1 cellular context compared by ENCODE assay signal in the genomic region with DNA sequence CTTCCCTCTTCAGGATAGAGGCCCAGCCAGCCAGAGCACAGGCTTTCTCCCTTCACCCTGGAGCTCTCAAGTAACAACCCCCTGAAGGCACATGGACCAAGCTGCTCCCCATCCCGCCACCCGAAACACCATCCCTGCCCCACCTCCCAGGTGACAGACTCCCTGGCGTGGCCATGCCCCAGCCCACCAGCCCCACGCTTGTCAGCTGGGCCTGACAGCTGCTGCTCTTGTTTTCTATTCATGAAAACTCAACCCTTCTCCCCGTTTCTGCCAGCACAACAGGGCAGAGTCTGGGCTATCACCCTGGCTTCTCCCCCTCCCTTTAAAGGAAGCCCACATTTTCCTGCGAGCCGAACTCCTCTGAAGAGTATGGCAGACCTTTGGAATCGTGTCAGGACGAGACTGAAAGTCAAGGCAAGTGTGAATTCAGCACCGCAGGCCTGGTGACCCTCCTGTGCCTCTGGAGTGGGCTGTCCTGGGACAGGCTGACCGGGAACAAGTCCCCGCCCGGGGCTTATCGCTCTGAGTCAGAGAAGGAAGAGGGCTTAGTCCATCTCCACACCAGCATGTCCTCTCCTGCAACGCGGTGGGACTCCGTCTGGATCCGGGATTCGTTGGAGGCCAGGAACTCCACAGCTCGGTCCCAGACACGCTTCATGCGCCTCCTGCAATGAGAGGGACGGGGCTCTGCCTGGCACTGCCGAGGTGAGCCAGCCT.
TF ChIP-seq lines count a peak whose summit lies in the region.

No MANE protein-coding gene starts in this region.

TF ChIP-seq in GM12878, 131 proteins besides CTCF, POLR2A, EP300 and RAD21:
- no peak for TF ChIP-seq PAX8 (IDR thresholded peaks at IDR 0.05)
- TF ChIP-seq NR2F1 (conservative IDR thresholded peaks at IDR 0.05), result no peak
- TF ChIP-seq, protein P1, sequence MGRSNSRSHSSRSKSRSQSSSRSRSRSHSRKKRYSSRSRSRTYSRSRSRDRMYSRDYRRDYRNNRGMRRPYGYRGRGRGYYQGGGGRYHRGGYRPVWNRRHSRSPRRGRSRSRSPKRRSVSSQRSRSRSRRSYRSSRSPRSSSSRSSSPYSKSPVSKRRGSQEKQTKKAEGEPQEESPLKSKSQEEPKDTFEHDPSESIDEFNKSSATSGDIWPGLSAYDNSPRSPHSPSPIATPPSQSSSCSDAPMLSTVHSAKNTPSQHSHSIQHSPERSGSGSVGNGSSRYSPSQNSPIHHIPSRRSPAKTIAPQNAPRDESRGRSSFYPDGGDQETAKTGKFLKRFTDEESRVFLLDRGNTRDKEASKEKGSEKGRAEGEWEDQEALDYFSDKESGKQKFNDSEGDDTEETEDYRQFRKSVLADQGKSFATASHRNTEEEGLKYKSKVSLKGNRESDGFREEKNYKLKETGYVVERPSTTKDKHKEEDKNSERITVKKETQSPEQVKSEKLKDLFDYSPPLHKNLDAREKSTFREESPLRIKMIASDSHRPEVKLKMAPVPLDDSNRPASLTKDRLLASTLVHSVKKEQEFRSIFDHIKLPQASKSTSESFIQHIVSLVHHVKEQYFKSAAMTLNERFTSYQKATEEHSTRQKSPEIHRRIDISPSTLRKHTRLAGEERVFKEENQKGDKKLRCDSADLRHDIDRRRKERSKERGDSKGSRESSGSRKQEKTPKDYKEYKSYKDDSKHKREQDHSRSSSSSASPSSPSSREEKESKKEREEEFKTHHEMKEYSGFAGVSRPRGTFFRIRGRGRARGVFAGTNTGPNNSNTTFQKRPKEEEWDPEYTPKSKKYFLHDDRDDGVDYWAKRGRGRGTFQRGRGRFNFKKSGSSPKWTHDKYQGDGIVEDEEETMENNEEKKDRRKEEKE (IDR thresholded peaks at IDR 0.05), result no peak
- no peak for TF ChIP-seq NFIC (IDR thresholded peaks at IDR 0.05; ENCODE audit: low read depth, low read length)
- TF ChIP-seq CBFB (IDR thresholded peaks at IDR 0.05; ENCODE audit: low read depth), result no peak
- TF ChIP-seq TCF3 (IDR thresholded peaks at IDR 0.05; ENCODE audit: borderline replicate concordance, insufficient read depth, low read depth, low read length), result no peak
- TF ChIP-seq, protein P2, sequence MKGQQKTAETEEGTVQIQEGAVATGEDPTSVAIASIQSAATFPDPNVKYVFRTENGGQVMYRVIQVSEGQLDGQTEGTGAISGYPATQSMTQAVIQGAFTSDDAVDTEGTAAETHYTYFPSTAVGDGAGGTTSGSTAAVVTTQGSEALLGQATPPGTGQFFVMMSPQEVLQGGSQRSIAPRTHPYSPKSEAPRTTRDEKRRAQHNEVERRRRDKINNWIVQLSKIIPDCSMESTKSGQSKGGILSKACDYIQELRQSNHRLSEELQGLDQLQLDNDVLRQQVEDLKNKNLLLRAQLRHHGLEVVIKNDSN (IDR thresholded peaks at IDR 0.05; ENCODE audit: borderline replicate concordance, extremely low read length, insufficient read depth, low read depth, low read length), result no peak
- TF ChIP-seq, protein P3, sequence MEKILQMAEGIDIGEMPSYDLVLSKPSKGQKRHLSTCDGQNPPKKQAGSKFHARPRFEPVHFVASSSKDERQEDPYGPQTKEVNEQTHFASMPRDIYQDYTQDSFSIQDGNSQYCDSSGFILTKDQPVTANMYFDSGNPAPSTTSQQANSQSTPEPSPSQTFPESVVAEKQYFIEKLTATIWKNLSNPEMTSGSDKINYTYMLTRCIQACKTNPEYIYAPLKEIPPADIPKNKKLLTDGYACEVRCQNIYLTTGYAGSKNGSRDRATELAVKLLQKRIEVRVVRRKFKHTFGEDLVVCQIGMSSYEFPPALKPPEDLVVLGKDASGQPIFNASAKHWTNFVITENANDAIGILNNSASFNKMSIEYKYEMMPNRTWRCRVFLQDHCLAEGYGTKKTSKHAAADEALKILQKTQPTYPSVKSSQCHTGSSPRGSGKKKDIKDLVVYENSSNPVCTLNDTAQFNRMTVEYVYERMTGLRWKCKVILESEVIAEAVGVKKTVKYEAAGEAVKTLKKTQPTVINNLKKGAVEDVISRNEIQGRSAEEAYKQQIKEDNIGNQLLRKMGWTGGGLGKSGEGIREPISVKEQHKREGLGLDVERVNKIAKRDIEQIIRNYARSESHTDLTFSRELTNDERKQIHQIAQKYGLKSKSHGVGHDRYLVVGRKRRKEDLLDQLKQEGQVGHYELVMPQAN (conservative IDR thresholded peaks at IDR 0.05), result no peak
- no peak for TF ChIP-seq DPF2 (IDR thresholded peaks at IDR 0.05)
TF ChIP-seq in GM12878: peak in this region for 0.
